ENCODE assay signal across 23 cellular contexts in genomic region chr10:26809973-26810372, GRCh38.
"Had no signal": no experiment of that assay in that cellular context is flagged by ENCODE, and none has a peak within 500 bp of the region (broad histone marks: within the 10 kb centered on the region; RNA-seq: fewer than 3 reads in every experiment).

No MANE protein-coding gene starts in this region.

- H3K27ac ChIP-seq: breast epithelium, heart left ventricle, neutrophil, ovary, right lobe of liver, suprapubic skin, tibial artery, upper lobe of right lung, VCaP had no signal

- H3K27me3 Mint-ChIP-seq: activated naive CD4-positive, alpha-beta T cell treated with anti-CD3 and anti-CD28 coated beads, Interleukin-2, amount 50 U/mL, for 24 hours; dendritic cell treated with granulocyte-macrophage colony-stimulating factor and Interleukin-4, amounts not matched to agents 40 ng/mL and 50 ng/mL, for 4 days; progenitor cell of endocrine pancreas had no signal

- H3K4me3 Mint-ChIP-seq: activated T-cell treated with anti-CD3 and anti-CD28 coated beads, Interleukin-2, amount 50 U/mL, for 4 hours; dendritic cell treated with granulocyte-macrophage colony-stimulating factor and Interleukin-4, amounts not matched to agents 40 ng/mL and 50 ng/mL, for 4 days; endodermal cell; nephron had no signal

- H3K9me3 ChIP-seq: breast epithelium, neutrophil, ovary, right lobe of liver, suprapubic skin, tibial artery, upper lobe of right lung had no signal

- H3K4me3 ChIP-seq: breast epithelium, heart left ventricle, ovary, right lobe of liver, suprapubic skin, tibial artery, upper lobe of right lung had no signal

- H3K4me1 Mint-ChIP-seq: nephron had no signal

- H3K27me3 ChIP-seq: breast epithelium, heart left ventricle, neutrophil, ovary, right lobe of liver, suprapubic skin, tibial artery, upper lobe of right lung had no signal

- H3K27ac Mint-ChIP-seq: activated T-helper 2 cell treated with anti-CD3 and anti-CD28 coated beads, Interferon-gamma antibody, Interleukin-2, Interleukin-4, amounts not matched to agents 10 μg/mL and 5 μg/mL and 100 μg/mL, durations not matched to agents 14 hours and 24 hours and 36 hours; dendritic cell treated with granulocyte-macrophage colony-stimulating factor and Interleukin-4, amounts not matched to agents 40 ng/mL and 50 ng/mL, for 4 days; nephron; progenitor cell of endocrine pancreas had no signal

- H3K9me3 Mint-ChIP-seq: activated T-cell treated with anti-CD3 and anti-CD28 coated beads, Interleukin-2, amount 50 U/mL, for 4 hours; activated T-helper 2 cell treated with anti-CD3 and anti-CD28 coated beads, Interferon-gamma antibody, Interleukin-2, Interleukin-4, amounts not matched to agents 10 μg/mL and 5 μg/mL and 100 μg/mL, durations not matched to agents 14 hours and 24 hours and 36 hours; dendritic cell treated with granulocyte-macrophage colony-stimulating factor and Interleukin-4, amounts not matched to agents 40 ng/mL and 50 ng/mL, for 4 days; endodermal cell; nephron had no signal

- ATAC-seq: esophagus mucosa, heart left ventricle, upper lobe of right lung had no signal

- DNase-seq: activated CD4-positive, alpha-beta T cell treated with anti-CD3 and anti-CD28 coated beads for 48 hours; activated CD4-positive, alpha-beta T cell treated with anti-CD3 and anti-CD28 coated beads, Interleukin-2, amount 50 U/mL, for 48 hours; activated CD8-positive, alpha-beta memory T cell treated with anti-CD3 and anti-CD28 coated beads, Interleukin-2, amount 50 U/mL, for 48 hours; activated T-cell treated with anti-CD3 and anti-CD28 coated beads, Interleukin-2, amount 50 U/mL, for 4 hours; central memory CD4-positive, alpha-beta T cell; endodermal cell; heart left ventricle; hypothalamus; ovary; right lobe of liver; stimulated activated CD4-positive, alpha-beta T cell treated with anti-CD3 and anti-CD28 coated beads, Interleukin-2, amount 100 ng/mL, for 48 hours; tibial artery; upper lobe of right lung had no signal

- H3K4me1 ChIP-seq: breast epithelium had no signal

- H3K36me3 ChIP-seq: breast epithelium, heart left ventricle, neutrophil, ovary, right lobe of liver, suprapubic skin, tibial artery had no signal
